In the genomic region with DNA sequence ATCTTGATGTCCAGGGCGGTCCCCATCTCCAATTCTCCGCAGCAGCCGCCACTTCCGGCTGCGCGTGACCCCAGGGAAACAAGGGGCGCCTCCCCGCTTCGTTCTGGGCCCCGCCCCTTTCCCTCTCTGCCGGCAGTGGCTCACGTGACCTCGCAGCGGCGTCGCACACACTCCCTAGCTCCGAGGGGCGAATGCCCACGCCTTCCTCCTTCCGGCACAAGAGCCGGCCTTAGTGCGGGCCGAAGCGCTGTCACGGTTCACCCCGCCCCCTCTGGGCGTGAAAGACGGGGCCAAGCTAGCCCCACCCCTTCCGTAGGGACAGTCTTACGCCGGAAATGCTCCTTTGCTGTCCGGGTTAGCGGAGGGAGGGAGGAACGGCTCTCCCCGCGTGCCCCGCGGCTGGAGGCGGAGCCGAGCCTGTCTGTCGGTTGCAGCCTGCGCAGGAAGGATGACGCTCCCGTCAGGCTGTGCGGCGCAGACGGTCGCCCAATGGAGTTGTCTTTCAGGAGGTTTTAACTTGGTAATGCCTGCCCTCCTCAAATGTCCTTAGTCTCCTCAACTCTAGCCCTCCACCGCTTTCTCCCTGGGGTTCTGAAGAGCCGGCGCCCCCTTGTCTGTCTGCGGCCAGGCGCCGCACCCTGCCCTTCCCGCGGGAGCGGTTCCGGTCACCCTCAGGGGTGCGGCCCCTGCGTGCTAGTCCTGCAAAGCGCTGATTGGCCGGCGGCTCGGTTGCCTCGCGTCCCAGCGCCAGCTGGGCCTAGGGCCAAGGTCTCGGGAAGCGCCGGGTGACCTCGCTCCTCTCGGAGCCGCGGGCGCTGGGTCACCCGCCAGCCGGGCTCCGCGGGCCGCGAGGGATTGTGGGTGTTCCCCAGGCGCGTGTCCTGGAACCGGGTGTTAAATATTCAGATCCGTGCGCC, we compare ENCODE assay signal across 8 cellular contexts. TPM values are rescaled to one million over a fixed set of nuclear protein-coding genes. Genes with fewer than 3 reads are reported as not detected.
A peak's percentile ranks its signal among the peaks of the same experiment; 100 is the strongest.
DNase-seq lines count a peak whose midpoint lies in the region; ATAC-seq and TF ChIP-seq lines count a peak whose summit lies in the region.

A gene (minus strand): TSS at position 66 of the 917 bp plus-strand sequence. CDS start 40 bp downstream, at position 26.

- intact Hi-C loops in left lung (cut with DNase I): loop anchor here in 1 of 2 donors (10.0 kb wide), 1 partner anchor 97 kb away; a partner anchor contains a TSS

- no peaks in the 10 kb centered on the region for H3K36me3 ChIP-seq in left lung

- H3K27ac ChIP-seq in left lung: peak within 1 kb of the TSS; percentile 99

- DNase-seq in C1 segment of cervical spinal cord (lab: John Stamatoyannopoulos, UW): peak; percentile 80 to 99 (median 97)
- peak; percentile 99 for DNase-seq in NCI-H774 (lab: John Stamatoyannopoulos, UW)
- DNase-seq in activated CD4-positive, alpha-beta T cell treated with anti-CD3 and anti-CD28 coated beads, Interleukin-2, amount 50 U/mL, for 4 hours: peak; percentile 96
- peak; percentile 99 for DNase-seq in dermis blood vessel endothelial cell
- peak; percentile 99 to 100 for DNase-seq in left lung
- peak; percentile 96 to 98 for DNase-seq in stimulated activated CD4-positive, alpha-beta T cell treated with anti-CD3 and anti-CD28 coated beads, Interleukin-2, amount 100 ng/mL, for 48 hours

- ATAC-seq in GM19395 (IDR thresholded peaks at IDR 0.05; ENCODE audit: unreplicated experiment) (peak; percentile 92), HG03565 (IDR thresholded peaks at IDR 0.05; ENCODE audit: unreplicated experiment) (peak; percentile 89), left lung (peak; percentile 95)

- no peaks in the 10 kb centered on the region for H3K27me3 ChIP-seq in left lung

- peak within 1 kb of the TSS; percentile 94 to 98 for H3K4me3 ChIP-seq in left lung

- H3K4me1 ChIP-seq in left lung: peaks cover 7 to 43% of the 10 kb centered on the region in 2 donors

- TF ChIP-seq CTCF in left lung (IDR thresholded peaks at IDR 0.05): peak in 1 of 2 donors; percentile 11

- no peaks in the 10 kb centered on the region for H3K9me3 ChIP-seq in left lung

RNA-seq across cellular contexts. Expression of the gene that starts here (rescaled TPM):
- total RNA-seq in dermis blood vessel endothelial cell: 106 and 115 TPM in 2 replicates
- 10 to 100 TPM; 46.0 to 66.2 TPM for total RNA-seq in left lung

Comparison
In these comparisons a context has a peak if more than half of its experiments do, and no peak if none do; other contexts are left out.
1. Peak in every context shown above with its lines: DNase-seq, ATAC-seq, H3K4me3 ChIP-seq and H3K27ac ChIP-seq.